Comparison of ENCODE assay signal across 3 cellular contexts in the genomic region with DNA sequence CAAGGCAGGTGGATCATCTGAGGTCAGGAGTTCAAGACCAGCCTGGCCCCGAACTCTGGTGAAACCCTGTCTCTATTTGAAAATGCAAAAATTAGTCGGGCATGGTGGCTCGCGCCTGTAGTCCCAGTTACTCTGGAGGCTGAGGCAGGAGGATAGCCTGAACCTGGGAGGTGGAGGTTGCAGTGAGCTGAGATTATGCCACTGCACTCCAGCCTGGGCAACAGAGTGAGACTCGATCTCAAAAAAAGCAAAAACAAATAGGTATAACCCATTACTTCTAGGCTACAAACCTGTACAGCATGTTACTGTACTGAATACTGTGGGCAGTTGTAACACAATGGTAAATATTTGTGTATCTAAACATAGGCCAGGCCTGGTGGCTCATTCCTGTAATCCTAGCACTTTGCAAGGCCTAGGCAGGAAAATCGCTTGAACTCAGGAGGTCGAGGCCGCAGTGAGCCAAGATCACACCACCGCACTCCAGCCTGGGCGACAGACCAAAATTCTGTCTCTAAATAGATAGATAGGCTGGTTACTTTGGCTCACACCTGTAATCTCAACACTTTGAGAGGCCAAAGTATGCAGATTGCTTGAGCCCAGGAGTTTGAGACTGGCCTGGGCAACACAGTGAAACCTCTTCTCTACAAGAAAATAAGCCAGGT.
TF ChIP-seq lines count a peak whose summit lies in the region.

No MANE protein-coding gene starts in this region.

TF ChIP-seq in H1, 55 proteins besides CTCF, POLR2A, EP300 and RAD21 (continues in another document):
- TF ChIP-seq CHD1 (IDR thresholded peaks at IDR 0.05; ENCODE audit: low read depth, low read length) (no peak), TEAD4 (IDR thresholded peaks at IDR 0.05; ENCODE audit: low read depth, low read length) (no peak), HDAC2 (IDR thresholded peaks at IDR 0.05; ENCODE audit: borderline replicate concordance in 1 of 2, low read depth in 2 of 2, low read length in 2 of 2) (no peak), FOSL1 (IDR thresholded peaks at IDR 0.05; ENCODE audit: insufficient read depth, low read depth, low read length) (no peak), TCF12 (IDR thresholded peaks at IDR 0.05; ENCODE audit: low read depth, low read length) (no peak), CTBP2 (IDR thresholded peaks at IDR 0.05; ENCODE audit: borderline replicate concordance, insufficient read depth, insufficient read length, low read length) (no peak), SAP30 (IDR thresholded peaks at IDR 0.05; ENCODE audit: insufficient read depth, insufficient replicate concordance, low read length) (no peak), KDM4A (IDR thresholded peaks at IDR 0.05; ENCODE audit: low read depth, low read length, severe bottlenecking) (no peak), RNF2 (IDR thresholded peaks at IDR 0.05; ENCODE audit: borderline replicate concordance, low read depth, low read length, missing control alignments, poor library complexity, severe bottlenecking) (no peak), SUZ12 (IDR thresholded peaks at IDR 0.05; ENCODE audit: low read length) (no peak), CEBPB (IDR thresholded peaks at IDR 0.05; ENCODE audit: low read depth, low read length) (no peak), SP4 (IDR thresholded peaks at IDR 0.05; ENCODE audit: low read length) (no peak), BACH1 (IDR thresholded peaks at IDR 0.05; ENCODE audit: low read length) (no peak), HDAC6 (IDR thresholded peaks at IDR 0.05; ENCODE audit: low read depth, low read length) (no peak)
- TF ChIP-seq, protein P1, sequence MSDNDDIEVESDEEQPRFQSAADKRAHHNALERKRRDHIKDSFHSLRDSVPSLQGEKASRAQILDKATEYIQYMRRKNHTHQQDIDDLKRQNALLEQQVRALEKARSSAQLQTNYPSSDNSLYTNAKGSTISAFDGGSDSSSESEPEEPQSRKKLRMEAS (IDR thresholded peaks at IDR 0.05) = no peak
- TF ChIP-seq, protein P2, sequence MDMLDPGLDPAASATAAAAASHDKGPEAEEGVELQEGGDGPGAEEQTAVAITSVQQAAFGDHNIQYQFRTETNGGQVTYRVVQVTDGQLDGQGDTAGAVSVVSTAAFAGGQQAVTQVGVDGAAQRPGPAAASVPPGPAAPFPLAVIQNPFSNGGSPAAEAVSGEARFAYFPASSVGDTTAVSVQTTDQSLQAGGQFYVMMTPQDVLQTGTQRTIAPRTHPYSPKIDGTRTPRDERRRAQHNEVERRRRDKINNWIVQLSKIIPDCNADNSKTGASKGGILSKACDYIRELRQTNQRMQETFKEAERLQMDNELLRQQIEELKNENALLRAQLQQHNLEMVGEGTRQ (IDR thresholded peaks at IDR 0.05; ENCODE audit: low read length) = no peak

TF ChIP-seq in HepG2, 621 proteins besides CTCF, POLR2A, EP300 and RAD21 (continues in another document):
- TF ChIP-seq, protein P3, sequence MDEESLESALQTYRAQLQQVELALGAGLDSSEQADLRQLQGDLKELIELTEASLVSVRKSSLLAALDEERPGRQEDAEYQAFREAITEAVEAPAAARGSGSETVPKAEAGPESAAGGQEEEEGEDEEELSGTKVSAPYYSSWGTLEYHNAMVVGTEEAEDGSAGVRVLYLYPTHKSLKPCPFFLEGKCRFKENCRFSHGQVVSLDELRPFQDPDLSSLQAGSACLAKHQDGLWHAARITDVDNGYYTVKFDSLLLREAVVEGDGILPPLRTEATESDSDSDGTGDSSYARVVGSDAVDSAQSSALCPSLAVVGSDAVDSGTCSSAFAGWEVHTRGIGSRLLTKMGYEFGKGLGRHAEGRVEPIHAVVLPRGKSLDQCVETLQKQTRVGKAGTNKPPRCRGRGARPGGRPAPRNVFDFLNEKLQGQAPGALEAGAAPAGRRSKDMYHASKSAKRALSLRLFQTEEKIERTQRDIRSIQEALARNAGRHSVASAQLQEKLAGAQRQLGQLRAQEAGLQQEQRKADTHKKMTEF (CRISPR knock-in tag; IDR thresholded peaks at IDR 0.05) = peak; percentile 26; the same call in 1 of the 2 replicates
- TF ChIP-seq ZNF577 (CRISPR knock-in tag; IDR thresholded peaks at IDR 0.05; ENCODE audit: borderline replicate concordance, low read depth) (no peak), KLF11 (CRISPR knock-in tag; IDR thresholded peaks at IDR 0.05) (0 out of 2 replicates have a peak, but pooled peaks have one; percentile 32), ZBTB7A (CRISPR knock-in tag; IDR thresholded peaks at IDR 0.05) (no peak), PHF8 (CRISPR knock-in tag; IDR thresholded peaks at IDR 0.05) (no peak), THAP11 (CRISPR knock-in tag; IDR thresholded peaks at IDR 0.05) (peak; percentile 46; the same call in 1 of the 2 replicates), ZNF670 (CRISPR knock-in tag; IDR thresholded peaks at IDR 0.05; ENCODE audit: borderline replicate concordance) (no peak)
- TF ChIP-seq, protein P1 (IDR thresholded peaks at IDR 0.05) = peak; percentile 34; the same call in 1 of the 2 replicates
- TF ChIP-seq, protein P4, sequence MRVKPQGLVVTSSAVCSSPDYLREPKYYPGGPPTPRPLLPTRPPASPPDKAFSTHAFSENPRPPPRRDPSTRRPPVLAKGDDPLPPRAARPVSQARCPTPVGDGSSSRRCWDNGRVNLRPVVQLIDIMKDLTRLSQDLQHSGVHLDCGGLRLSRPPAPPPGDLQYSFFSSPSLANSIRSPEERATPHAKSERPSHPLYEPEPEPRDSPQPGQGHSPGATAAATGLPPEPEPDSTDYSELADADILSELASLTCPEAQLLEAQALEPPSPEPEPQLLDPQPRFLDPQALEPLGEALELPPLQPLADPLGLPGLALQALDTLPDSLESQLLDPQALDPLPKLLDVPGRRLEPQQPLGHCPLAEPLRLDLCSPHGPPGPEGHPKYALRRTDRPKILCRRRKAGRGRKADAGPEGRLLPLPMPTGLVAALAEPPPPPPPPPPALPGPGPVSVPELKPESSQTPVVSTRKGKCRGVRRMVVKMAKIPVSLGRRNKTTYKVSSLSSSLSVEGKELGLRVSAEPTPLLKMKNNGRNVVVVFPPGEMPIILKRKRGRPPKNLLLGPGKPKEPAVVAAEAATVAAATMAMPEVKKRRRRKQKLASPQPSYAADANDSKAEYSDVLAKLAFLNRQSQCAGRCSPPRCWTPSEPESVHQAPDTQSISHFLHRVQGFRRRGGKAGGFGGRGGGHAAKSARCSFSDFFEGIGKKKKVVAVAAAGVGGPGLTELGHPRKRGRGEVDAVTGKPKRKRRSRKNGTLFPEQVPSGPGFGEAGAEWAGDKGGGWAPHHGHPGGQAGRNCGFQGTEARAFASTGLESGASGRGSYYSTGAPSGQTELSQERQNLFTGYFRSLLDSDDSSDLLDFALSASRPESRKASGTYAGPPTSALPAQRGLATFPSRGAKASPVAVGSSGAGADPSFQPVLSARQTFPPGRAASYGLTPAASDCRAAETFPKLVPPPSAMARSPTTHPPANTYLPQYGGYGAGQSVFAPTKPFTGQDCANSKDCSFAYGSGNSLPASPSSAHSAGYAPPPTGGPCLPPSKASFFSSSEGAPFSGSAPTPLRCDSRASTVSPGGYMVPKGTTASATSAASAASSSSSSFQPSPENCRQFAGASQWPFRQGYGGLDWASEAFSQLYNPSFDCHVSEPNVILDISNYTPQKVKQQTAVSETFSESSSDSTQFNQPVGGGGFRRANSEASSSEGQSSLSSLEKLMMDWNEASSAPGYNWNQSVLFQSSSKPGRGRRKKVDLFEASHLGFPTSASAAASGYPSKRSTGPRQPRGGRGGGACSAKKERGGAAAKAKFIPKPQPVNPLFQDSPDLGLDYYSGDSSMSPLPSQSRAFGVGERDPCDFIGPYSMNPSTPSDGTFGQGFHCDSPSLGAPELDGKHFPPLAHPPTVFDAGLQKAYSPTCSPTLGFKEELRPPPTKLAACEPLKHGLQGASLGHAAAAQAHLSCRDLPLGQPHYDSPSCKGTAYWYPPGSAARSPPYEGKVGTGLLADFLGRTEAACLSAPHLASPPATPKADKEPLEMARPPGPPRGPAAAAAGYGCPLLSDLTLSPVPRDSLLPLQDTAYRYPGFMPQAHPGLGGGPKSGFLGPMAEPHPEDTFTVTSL (CRISPR knock-in tag; IDR thresholded peaks at IDR 0.05; ENCODE audit: borderline replicate concordance) = peak; percentile 17; the same call in 1 of the 2 replicates
- TF ChIP-seq, protein P5, sequence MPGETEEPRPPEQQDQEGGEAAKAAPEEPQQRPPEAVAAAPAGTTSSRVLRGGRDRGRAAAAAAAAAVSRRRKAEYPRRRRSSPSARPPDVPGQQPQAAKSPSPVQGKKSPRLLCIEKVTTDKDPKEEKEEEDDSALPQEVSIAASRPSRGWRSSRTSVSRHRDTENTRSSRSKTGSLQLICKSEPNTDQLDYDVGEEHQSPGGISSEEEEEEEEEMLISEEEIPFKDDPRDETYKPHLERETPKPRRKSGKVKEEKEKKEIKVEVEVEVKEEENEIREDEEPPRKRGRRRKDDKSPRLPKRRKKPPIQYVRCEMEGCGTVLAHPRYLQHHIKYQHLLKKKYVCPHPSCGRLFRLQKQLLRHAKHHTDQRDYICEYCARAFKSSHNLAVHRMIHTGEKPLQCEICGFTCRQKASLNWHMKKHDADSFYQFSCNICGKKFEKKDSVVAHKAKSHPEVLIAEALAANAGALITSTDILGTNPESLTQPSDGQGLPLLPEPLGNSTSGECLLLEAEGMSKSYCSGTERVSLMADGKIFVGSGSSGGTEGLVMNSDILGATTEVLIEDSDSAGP (CRISPR knock-in tag; IDR thresholded peaks at IDR 0.05; ENCODE audit: borderline replicate concordance) = no peak

TF ChIP-seq in SK-N-SH treated with all-trans-retinoic acid at 6 μM for 48 hours, 23 proteins besides CTCF, POLR2A, EP300 and RAD21:
- TF ChIP-seq ZFP30 (CRISPR knock-in tag; IDR thresholded peaks at IDR 0.05) (no peak), ZC3H10 (CRISPR knock-in tag; IDR thresholded peaks at IDR 0.05) (no peak), ZNF70 (CRISPR knock-in tag; IDR thresholded peaks at IDR 0.05) (no peak), ESRRG (CRISPR knock-in tag; IDR thresholded peaks at IDR 0.05) (no peak), ARNTL (CRISPR knock-in tag; IDR thresholded peaks at IDR 0.05; ENCODE audit: borderline replicate concordance, low read depth) (no peak), TCF4 (CRISPR knock-in tag; IDR thresholded peaks at IDR 0.05; ENCODE audit: borderline replicate concordance) (no peak), PPARA (CRISPR knock-in tag; IDR thresholded peaks at IDR 0.05; ENCODE audit: borderline replicate concordance) (no peak), SNAI2 (CRISPR knock-in tag; IDR thresholded peaks at IDR 0.05) (no peak), RARB (CRISPR knock-in tag; IDR thresholded peaks at IDR 0.05) (no peak), CSDC2 (CRISPR knock-in tag; IDR thresholded peaks at IDR 0.05) (no peak)
- TF ChIP-seq, protein P6, sequence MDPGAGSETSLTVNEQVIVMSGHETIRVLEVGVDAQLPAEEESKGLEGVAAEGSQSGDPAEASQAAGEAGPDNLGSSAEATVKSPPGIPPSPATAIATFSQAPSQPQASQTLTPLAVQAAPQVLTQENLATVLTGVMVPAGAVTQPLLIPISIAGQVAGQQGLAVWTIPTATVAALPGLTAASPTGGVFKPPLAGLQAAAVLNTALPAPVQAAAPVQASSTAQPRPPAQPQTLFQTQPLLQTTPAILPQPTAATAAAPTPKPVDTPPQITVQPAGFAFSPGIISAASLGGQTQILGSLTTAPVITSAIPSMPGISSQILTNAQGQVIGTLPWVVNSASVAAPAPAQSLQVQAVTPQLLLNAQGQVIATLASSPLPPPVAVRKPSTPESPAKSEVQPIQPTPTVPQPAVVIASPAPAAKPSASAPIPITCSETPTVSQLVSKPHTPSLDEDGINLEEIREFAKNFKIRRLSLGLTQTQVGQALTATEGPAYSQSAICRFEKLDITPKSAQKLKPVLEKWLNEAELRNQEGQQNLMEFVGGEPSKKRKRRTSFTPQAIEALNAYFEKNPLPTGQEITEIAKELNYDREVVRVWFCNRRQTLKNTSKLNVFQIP (CRISPR knock-in tag; IDR thresholded peaks at IDR 0.05; ENCODE audit: borderline replicate concordance, low read depth) = no peak
- TF ChIP-seq, protein P7, sequence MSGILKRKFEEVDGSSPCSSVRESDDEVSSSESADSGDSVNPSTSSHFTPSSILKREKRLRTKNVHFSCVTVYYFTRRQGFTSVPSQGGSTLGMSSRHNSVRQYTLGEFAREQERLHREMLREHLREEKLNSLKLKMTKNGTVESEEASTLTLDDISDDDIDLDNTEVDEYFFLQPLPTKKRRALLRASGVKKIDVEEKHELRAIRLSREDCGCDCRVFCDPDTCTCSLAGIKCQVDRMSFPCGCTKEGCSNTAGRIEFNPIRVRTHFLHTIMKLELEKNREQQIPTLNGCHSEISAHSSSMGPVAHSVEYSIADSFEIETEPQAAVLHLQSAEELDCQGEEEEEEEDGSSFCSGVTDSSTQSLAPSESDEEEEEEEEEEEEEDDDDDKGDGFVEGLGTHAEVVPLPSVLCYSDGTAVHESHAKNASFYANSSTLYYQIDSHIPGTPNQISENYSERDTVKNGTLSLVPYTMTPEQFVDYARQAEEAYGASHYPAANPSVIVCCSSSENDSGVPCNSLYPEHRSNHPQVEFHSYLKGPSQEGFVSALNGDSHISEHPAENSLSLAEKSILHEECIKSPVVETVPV (CRISPR knock-in tag; IDR thresholded peaks at IDR 0.05) = no peak
- TF ChIP-seq, protein P8, sequence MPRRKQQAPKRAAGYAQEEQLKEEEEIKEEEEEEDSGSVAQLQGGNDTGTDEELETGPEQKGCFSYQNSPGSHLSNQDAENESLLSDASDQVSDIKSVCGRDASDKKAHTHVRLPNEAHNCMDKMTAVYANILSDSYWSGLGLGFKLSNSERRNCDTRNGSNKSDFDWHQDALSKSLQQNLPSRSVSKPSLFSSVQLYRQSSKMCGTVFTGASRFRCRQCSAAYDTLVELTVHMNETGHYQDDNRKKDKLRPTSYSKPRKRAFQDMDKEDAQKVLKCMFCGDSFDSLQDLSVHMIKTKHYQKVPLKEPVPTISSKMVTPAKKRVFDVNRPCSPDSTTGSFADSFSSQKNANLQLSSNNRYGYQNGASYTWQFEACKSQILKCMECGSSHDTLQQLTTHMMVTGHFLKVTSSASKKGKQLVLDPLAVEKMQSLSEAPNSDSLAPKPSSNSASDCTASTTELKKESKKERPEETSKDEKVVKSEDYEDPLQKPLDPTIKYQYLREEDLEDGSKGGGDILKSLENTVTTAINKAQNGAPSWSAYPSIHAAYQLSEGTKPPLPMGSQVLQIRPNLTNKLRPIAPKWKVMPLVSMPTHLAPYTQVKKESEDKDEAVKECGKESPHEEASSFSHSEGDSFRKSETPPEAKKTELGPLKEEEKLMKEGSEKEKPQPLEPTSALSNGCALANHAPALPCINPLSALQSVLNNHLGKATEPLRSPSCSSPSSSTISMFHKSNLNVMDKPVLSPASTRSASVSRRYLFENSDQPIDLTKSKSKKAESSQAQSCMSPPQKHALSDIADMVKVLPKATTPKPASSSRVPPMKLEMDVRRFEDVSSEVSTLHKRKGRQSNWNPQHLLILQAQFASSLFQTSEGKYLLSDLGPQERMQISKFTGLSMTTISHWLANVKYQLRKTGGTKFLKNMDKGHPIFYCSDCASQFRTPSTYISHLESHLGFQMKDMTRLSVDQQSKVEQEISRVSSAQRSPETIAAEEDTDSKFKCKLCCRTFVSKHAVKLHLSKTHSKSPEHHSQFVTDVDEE (CRISPR knock-in tag; IDR thresholded peaks at IDR 0.05) = no peak
TF ChIP-seq in SK-N-SH treated with all-trans-retinoic acid at 6 μM for 48 hours: peak in this region for 0.
